Comparison of ENCODE assay signal across 15 cellular contexts in genomic region chr7:2263176-2263575, GRCh38. TPM values are rescaled to one million over a fixed set of nuclear protein-coding genes. Genes with fewer than 3 reads are reported as not detected.
DNase-seq lines count a peak whose midpoint lies in the region; ATAC-seq and TF ChIP-seq lines count a peak whose summit lies in the region.
"Had no signal": no experiment of that assay in that cellular context is flagged by ENCODE, and none has a peak within 500 bp of the region (broad histone marks: within the 10 kb centered on the region; RNA-seq: fewer than 3 reads in every experiment).

No MANE protein-coding gene starts in this region.

- peaks cover 9% of the 10 kb centered on the region for H3K9me3 Mint-ChIP-seq in endodermal cell
- no peaks in the 10 kb centered on the region for H3K9me3 Mint-ChIP-seq in stimulated activated naive CD8-positive, alpha-beta T cell treated with anti-CD3 and anti-CD28 coated beads, Interleukin-15, amount 100 ng/mL, for 72 hours
- H3K9me3 Mint-ChIP-seq: CD4-positive, CD25-positive, alpha-beta regulatory T cell had no signal

- DNase-seq in Right ventricle myocardium inferior (ENCODE audit: missing footprints) (peak; percentile 15), cardiac septum (ENCODE audit: low spot score) (no peak), endodermal cell (peak; percentile 37), sciatic nerve (ENCODE audit: low spot score) (peak; percentile 53), colonic mucosa (no peak), NCI-H187 treated with DMSO at 0.1 percent for 48 hours (lab: John Stamatoyannopoulos, UW) (no peak)
- DNase-seq in stimulated activated naive CD8-positive, alpha-beta T cell treated with anti-CD3 and anti-CD28 coated beads, Interleukin-15, amount 100 ng/mL, for 72 hours = no peak
- DNase-seq: 8988T; AML-193; CD4-positive, CD25-positive, alpha-beta regulatory T cell; DMS53; GF-D8; GOT3; H9 had no signal

- H3K27ac Mint-ChIP-seq in endodermal cell = no peak overlapping the region
- no peak overlapping the region for H3K27ac Mint-ChIP-seq in stimulated activated naive CD8-positive, alpha-beta T cell treated with anti-CD3 and anti-CD28 coated beads, Interleukin-15, amount 100 ng/mL, for 72 hours
- H3K27ac Mint-ChIP-seq: CD4-positive, CD25-positive, alpha-beta regulatory T cell had no signal

- peaks cover 19% of the 10 kb centered on the region for H3K36me3 ChIP-seq in endodermal cell (ENCODE audit: control insufficient read depth, insufficient read depth, low read length)
- no peaks in the 10 kb centered on the region for H3K36me3 ChIP-seq in colonic mucosa

- no peaks in the 10 kb centered on the region for H3K27me3 ChIP-seq in endodermal cell (ENCODE audit: control insufficient read depth, insufficient read depth, low read length, poor library complexity, severe bottlenecking)
- no peaks in the 10 kb centered on the region for H3K27me3 ChIP-seq in colonic mucosa

- H3K4me3 ChIP-seq in endodermal cell (ENCODE audit: low read length) = no peak overlapping the region
- no peak overlapping the region for H3K4me3 ChIP-seq in colonic mucosa
- H3K4me3 ChIP-seq: BLaER1 treated with 17β-estradiol and CSF1 and Interleukin-3, amounts not matched to agents 10 nM and 100 nM had no signal

- no peak overlapping the region for H3K4me3 Mint-ChIP-seq in endodermal cell
- H3K4me3 Mint-ChIP-seq in stimulated activated naive CD8-positive, alpha-beta T cell treated with anti-CD3 and anti-CD28 coated beads, Interleukin-15, amount 100 ng/mL, for 72 hours = no peak overlapping the region
- H3K4me3 Mint-ChIP-seq: CD4-positive, CD25-positive, alpha-beta regulatory T cell; H9 had no signal

- H3K9ac ChIP-seq in endodermal cell (ENCODE audit: extremely low read depth, low read length, poor library complexity, severe bottlenecking) = no peak overlapping the region
- no peak overlapping the region for H3K9ac ChIP-seq in colonic mucosa (ENCODE audit: low read depth in 2 of 2, low read length in 2 of 2)

- no peak overlapping the region for H3K27ac ChIP-seq in endodermal cell (ENCODE audit: low read depth, low read length)
- H3K27ac ChIP-seq in colonic mucosa = no peak overlapping the region

- H3K27me3 Mint-ChIP-seq in endodermal cell (ENCODE audit: insufficient read depth) = no peaks in the 10 kb centered on the region
- no peaks in the 10 kb centered on the region for H3K27me3 Mint-ChIP-seq in stimulated activated naive CD8-positive, alpha-beta T cell treated with anti-CD3 and anti-CD28 coated beads, Interleukin-15, amount 100 ng/mL, for 72 hours
- H3K27me3 Mint-ChIP-seq: CD4-positive, CD25-positive, alpha-beta regulatory T cell had no signal

- ATAC-seq in Right ventricle myocardium inferior = no peak
- no peak for ATAC-seq in sciatic nerve
- no peak for ATAC-seq in stimulated activated naive CD8-positive, alpha-beta T cell treated with anti-CD3 and anti-CD28 coated beads, Interleukin-15, amount 100 ng/mL, for 72 hours

- no peaks in the 10 kb centered on the region for H3K4me1 Mint-ChIP-seq in endodermal cell
- H3K4me1 Mint-ChIP-seq in stimulated activated naive CD8-positive, alpha-beta T cell treated with anti-CD3 and anti-CD28 coated beads, Interleukin-15, amount 100 ng/mL, for 72 hours = peaks cover 32% of the 10 kb centered on the region
- H3K4me1 Mint-ChIP-seq: H9 had no signal

- H3K4me1 ChIP-seq in endodermal cell (ENCODE audit: control insufficient read depth, insufficient read depth, low read length) (no peaks in the 10 kb centered on the region), colonic mucosa (no peaks in the 10 kb centered on the region)

- intact Hi-C loops in Right ventricle myocardium inferior (cut with DNase I) = no loop called here
- intact Hi-C loops in cardiac septum (cut with DNase I) = no loop called here
- intact Hi-C loops in sciatic nerve (cut with DNase I) = no loop called here
- intact Hi-C loops in colonic mucosa (cut with DNase I) = no loop called here

- peaks cover 5% of the 10 kb centered on the region for H3K9me3 ChIP-seq in endodermal cell (ENCODE audit: control insufficient read depth, low read length)
- no peaks in the 10 kb centered on the region for H3K9me3 ChIP-seq in colonic mucosa
- H3K9me3 ChIP-seq: BLaER1 treated with 17β-estradiol and CSF1 and Interleukin-3, amounts not matched to agents 10 nM and 100 nM had no signal

- TF ChIP-seq CTCF in endodermal cell (conservative IDR thresholded peaks at IDR 0.05) = no peak
- no peak for TF ChIP-seq CTCF in colonic mucosa (IDR thresholded peaks at IDR 0.05)

- WGBS in endodermal cell (ENCODE audit: insufficient coverage in 1 of 2, insufficient read length in 1 of 2), 2 experiments = 92 to 99% methylated on average over 13 to 18 of the region's 18 CpGs

- H3K36me3 Mint-ChIP-seq in endodermal cell (ENCODE audit: low read depth) = peaks cover 58% of the 10 kb centered on the region

RNA-seq across cellular contexts. Expression of gene NUDT1, which starts 21.1 kb away (rescaled TPM):
- 13.6 TPM for total RNA-seq in Right ventricle myocardium inferior
- total RNA-seq in cardiac septum = 9.6 TPM
- total RNA-seq in endodermal cell = 10 to 100 TPM; 56.0 to 84.7 TPM
- polyA plus RNA-seq in endodermal cell (2013, experiment 1 of 2) = 64.0 TPM
- polyA plus RNA-seq in endodermal cell (2013, experiment 2 of 2) = 61.0 TPM
- 11.5 TPM for total RNA-seq in sciatic nerve
- 10 to 100 TPM; 15.0 to 51.6 TPM for total RNA-seq in colonic mucosa

RNA-seq across cellular contexts. Expression of gene MRM2, which starts 21.2 kb away (rescaled TPM):
- total RNA-seq in Right ventricle myocardium inferior (20.7 TPM), cardiac septum (15.6 TPM), endodermal cell (10 to 100 TPM; 38.9 TPM), sciatic nerve (12.9 TPM), colonic mucosa (10 to 100 TPM; 17.3 to 27.0 TPM)
- 33.3 TPM for polyA plus RNA-seq in endodermal cell (2013, experiment 1 of 2)
- polyA plus RNA-seq in endodermal cell (2013, experiment 2 of 2) = 31.5 TPM

RNA-seq across cellular contexts. Expression of gene MAD1L1, which starts 30.4 kb away (rescaled TPM):
- 19.1 TPM for total RNA-seq in Right ventricle myocardium inferior
- total RNA-seq in cardiac septum = 13.5 TPM
- total RNA-seq in endodermal cell = 10 to 100 TPM; 59.1 to 61.4 TPM
- 33.1 TPM for polyA plus RNA-seq in endodermal cell (2013, experiment 1 of 2)
- polyA plus RNA-seq in endodermal cell (2013, experiment 2 of 2) = 29.4 TPM
- total RNA-seq in sciatic nerve = 42.1 TPM
- 10 to 100 TPM; 18.2 to 47.0 TPM for total RNA-seq in colonic mucosa

RNA-seq across cellular contexts. Expression of gene SNX8, which starts 51.1 kb away (rescaled TPM):
- total RNA-seq in Right ventricle myocardium inferior = 18.8 TPM
- total RNA-seq in cardiac septum = 18.9 TPM
- total RNA-seq in endodermal cell = 10 to 100 TPM; 53.0 to 53.2 TPM
- 21.3 TPM for polyA plus RNA-seq in endodermal cell (2013, experiment 1 of 2)
- 25.2 TPM for polyA plus RNA-seq in endodermal cell (2013, experiment 2 of 2)
- 25.9 TPM for total RNA-seq in sciatic nerve
- 10 to 100 TPM; 22.4 to 36.7 TPM for total RNA-seq in colonic mucosa

Comparison
In these comparisons a context has a peak if more than half of its experiments do, and no peak if none do; other contexts are left out.
1. DNase-seq: peak in Right ventricle myocardium inferior (single experiment), endodermal cell (single experiment) and sciatic nerve (single experiment); none in cardiac septum (single experiment), stimulated activated naive CD8-positive, alpha-beta T cell treated with anti-CD3 and anti-CD28 coated beads, Interleukin-15, amount 100 ng/mL, for 72 hours (0 of 2), colonic mucosa (single experiment) and NCI-H187 treated with DMSO at 0.1 percent for 48 hours (single experiment).